Comparison of ENCODE assay signal across 16 cellular contexts in genomic region chr5:154626876-154627552, GRCh38.
"Had no signal": no experiment of that assay in that cellular context is flagged by ENCODE, and none has a peak within 500 bp of the region (broad histone marks: within the 10 kb centered on the region; RNA-seq: fewer than 3 reads in every experiment).

No MANE protein-coding gene starts in this region.

- H3K9me3 Mint-ChIP-seq: activated naive CD4-positive, alpha-beta T cell treated with anti-CD3 and anti-CD28 coated beads, Interleukin-2, amount 50 U/mL, for 24 hours; natural killer cell treated with Interleukin-12 subunit alpha and Interleukin-12 subunit beta and Interleukin-15 and Interleukin-18, amount 100 ng/mL, for 72 hours had no signal

- ATAC-seq: natural killer cell treated with Interleukin-12 subunit alpha and Interleukin-12 subunit beta and Interleukin-15 and Interleukin-18, amount 100 ng/mL, for 72 hours; stimulated activated naive B cell treated with anti-CD40 and anti-IgM and Interleukin-4, amounts not matched to agents 10 μg/mL and 1 μg/mL and 100 μg/mL, for 72 hours; T-helper 17 cell had no signal

- DNase-seq: activated CD4-positive, alpha-beta T cell treated with anti-CD3 and anti-CD28 coated beads for 1 hour; activated gamma-delta T cell; adrenal gland; cerebellar nuclear complex; effector CD4-positive, alpha-beta T cell; mesenchymal stem cell; stimulated activated naive B cell treated with anti-CD40 and anti-IgM and Interleukin-4, amounts not matched to agents 10 μg/mL and 1 μg/mL and 100 μg/mL, for 72 hours; T-helper 17 cell; tibial artery; uterus had no signal

- H3K4me3 Mint-ChIP-seq: activated naive CD4-positive, alpha-beta T cell treated with anti-CD3 and anti-CD28 coated beads, Interleukin-2, amount 50 U/mL, for 24 hours; natural killer cell treated with Interleukin-12 subunit alpha and Interleukin-12 subunit beta and Interleukin-15 and Interleukin-18, amount 100 ng/mL, for 72 hours; stimulated activated naive B cell treated with anti-CD40 and anti-IgM and Interleukin-4, amounts not matched to agents 10 μg/mL and 1 μg/mL and 100 μg/mL, for 72 hours; T-helper 17 cell had no signal

- H3K4me3 ChIP-seq: adrenal gland, breast epithelium, esophagus muscularis mucosa, tibial artery, uterus had no signal

- H3K4me1 Mint-ChIP-seq: activated naive CD4-positive, alpha-beta T cell treated with anti-CD3 and anti-CD28 coated beads, Interleukin-2, amount 50 U/mL, for 24 hours; stimulated activated naive B cell treated with anti-CD40 and anti-IgM and Interleukin-4, amounts not matched to agents 10 μg/mL and 1 μg/mL and 100 μg/mL, for 72 hours had no signal

- H3K27me3 Mint-ChIP-seq: activated naive CD4-positive, alpha-beta T cell treated with anti-CD3 and anti-CD28 coated beads, Interleukin-2, amount 50 U/mL, for 24 hours had no signal

- H3K27ac Mint-ChIP-seq: activated naive CD4-positive, alpha-beta T cell treated with anti-CD3 and anti-CD28 coated beads, Interleukin-2, amount 50 U/mL, for 24 hours; natural killer cell treated with Interleukin-12 subunit alpha and Interleukin-12 subunit beta and Interleukin-15 and Interleukin-18, amount 100 ng/mL, for 72 hours; stimulated activated naive B cell treated with anti-CD40 and anti-IgM and Interleukin-4, amounts not matched to agents 10 μg/mL and 1 μg/mL and 100 μg/mL, for 72 hours; T-helper 17 cell had no signal

- H3K27ac ChIP-seq: adrenal gland, breast epithelium, esophagus muscularis mucosa, parathyroid adenoma, tibial artery, uterus, VCaP had no signal

- H3K36me3 Mint-ChIP-seq: activated naive CD4-positive, alpha-beta T cell treated with anti-CD3 and anti-CD28 coated beads, Interleukin-2, amount 50 U/mL, for 24 hours; natural killer cell treated with Interleukin-12 subunit alpha and Interleukin-12 subunit beta and Interleukin-15 and Interleukin-18, amount 100 ng/mL, for 72 hours; stimulated activated naive B cell treated with anti-CD40 and anti-IgM and Interleukin-4, amounts not matched to agents 10 μg/mL and 1 μg/mL and 100 μg/mL, for 72 hours had no signal
